Comparison of ENCODE assay signal across 2 cellular contexts in the genomic region with DNA sequence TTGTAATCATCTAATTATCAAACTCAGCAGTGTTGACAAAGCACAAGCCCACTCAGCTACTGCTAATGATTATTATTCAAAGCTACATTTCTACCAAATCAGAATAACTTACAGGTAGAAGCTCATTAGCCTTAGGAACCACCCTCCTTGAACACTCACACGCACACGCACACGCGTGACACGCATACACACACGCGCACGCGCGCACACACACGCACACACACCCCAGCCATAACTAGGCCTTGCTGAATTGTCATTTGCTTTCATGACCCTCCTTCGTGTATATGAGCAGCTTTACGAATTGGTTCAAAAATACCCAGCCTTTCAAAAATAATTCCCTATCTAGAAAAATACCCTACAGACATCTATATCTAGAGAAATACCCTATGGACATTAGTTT.
TF ChIP-seq lines count a peak whose summit lies in the region.

No MANE protein-coding gene starts in this region.

TF ChIP-seq in GM12878, 131 proteins besides CTCF, POLR2A, EP300 and RAD21:
- TF ChIP-seq SIN3A (IDR thresholded peaks at IDR 0.05; ENCODE audit: low read depth, low read length) (no peak), SPI1 (IDR thresholded peaks at IDR 0.05; ENCODE audit: borderline replicate concordance, insufficient read depth, low read depth, low read length) (no peak), CREB1 (IDR thresholded peaks at IDR 0.05; ENCODE audit: low read depth) (no peak), RFX5 (IDR thresholded peaks at IDR 0.05; ENCODE audit: low read depth, low read length) (no peak), TCF12 (IDR thresholded peaks at IDR 0.05; ENCODE audit: low read depth, low read length) (no peak), NR2C1 (IDR thresholded peaks at IDR 0.05) (no peak)
- TF ChIP-seq, protein P1, sequence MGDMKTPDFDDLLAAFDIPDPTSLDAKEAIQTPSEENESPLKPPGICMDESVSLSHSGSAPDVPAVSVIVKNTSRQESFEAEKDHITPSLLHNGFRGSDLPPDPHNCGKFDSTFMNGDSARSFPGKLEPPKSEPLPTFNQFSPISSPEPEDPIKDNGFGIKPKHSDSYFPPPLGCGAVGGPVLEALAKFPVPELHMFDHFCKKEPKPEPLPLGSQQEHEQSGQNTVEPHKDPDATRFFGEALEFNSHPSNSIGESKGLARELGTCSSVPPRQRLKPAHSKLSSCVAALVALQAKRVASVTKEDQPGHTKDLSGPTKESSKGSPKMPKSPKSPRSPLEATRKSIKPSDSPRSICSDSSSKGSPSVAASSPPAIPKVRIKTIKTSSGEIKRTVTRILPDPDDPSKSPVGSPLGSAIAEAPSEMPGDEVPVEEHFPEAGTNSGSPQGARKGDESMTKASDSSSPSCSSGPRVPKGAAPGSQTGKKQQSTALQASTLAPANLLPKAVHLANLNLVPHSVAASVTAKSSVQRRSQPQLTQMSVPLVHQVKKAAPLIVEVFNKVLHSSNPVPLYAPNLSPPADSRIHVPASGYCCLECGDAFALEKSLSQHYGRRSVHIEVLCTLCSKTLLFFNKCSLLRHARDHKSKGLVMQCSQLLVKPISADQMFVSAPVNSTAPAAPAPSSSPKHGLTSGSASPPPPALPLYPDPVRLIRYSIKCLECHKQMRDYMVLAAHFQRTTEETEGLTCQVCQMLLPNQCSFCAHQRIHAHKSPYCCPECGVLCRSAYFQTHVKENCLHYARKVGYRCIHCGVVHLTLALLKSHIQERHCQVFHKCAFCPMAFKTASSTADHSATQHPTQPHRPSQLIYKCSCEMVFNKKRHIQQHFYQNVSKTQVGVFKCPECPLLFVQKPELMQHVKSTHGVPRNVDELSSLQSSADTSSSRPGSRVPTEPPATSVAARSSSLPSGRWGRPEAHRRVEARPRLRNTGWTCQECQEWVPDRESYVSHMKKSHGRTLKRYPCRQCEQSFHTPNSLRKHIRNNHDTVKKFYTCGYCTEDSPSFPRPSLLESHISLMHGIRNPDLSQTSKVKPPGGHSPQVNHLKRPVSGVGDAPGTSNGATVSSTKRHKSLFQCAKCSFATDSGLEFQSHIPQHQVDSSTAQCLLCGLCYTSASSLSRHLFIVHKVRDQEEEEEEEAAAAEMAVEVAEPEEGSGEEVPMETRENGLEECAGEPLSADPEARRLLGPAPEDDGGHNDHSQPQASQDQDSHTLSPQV (IDR thresholded peaks at IDR 0.05) = no peak
- TF ChIP-seq, protein P2, sequence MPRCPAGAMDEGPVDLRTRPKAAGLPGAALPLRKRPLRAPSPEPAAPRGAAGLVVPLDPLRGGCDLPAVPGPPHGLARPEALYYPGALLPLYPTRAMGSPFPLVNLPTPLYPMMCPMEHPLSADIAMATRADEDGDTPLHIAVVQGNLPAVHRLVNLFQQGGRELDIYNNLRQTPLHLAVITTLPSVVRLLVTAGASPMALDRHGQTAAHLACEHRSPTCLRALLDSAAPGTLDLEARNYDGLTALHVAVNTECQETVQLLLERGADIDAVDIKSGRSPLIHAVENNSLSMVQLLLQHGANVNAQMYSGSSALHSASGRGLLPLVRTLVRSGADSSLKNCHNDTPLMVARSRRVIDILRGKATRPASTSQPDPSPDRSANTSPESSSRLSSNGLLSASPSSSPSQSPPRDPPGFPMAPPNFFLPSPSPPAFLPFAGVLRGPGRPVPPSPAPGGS (IDR thresholded peaks at IDR 0.05; ENCODE audit: borderline replicate concordance, insufficient read depth, low read depth, low read length, poor library complexity, severe bottlenecking) = peak; percentile 34

TF ChIP-seq in H1, 55 proteins besides CTCF, POLR2A, EP300 and RAD21:
- no peak for TF ChIP-seq SP1 (IDR thresholded peaks at IDR 0.05; ENCODE audit: low read depth, low read length)
- no peak for TF ChIP-seq KDM4A (IDR thresholded peaks at IDR 0.05; ENCODE audit: low read depth, low read length, severe bottlenecking)
- TF ChIP-seq TAF1 (IDR thresholded peaks at IDR 0.05; ENCODE audit: low read depth, low read length) = no peak
- no peak for TF ChIP-seq ZNF274 (IDR thresholded peaks at IDR 0.05; ENCODE audit: borderline replicate concordance, extremely low read depth, low read length)
